8 cellular contexts compared by ENCODE assay signal in genomic region chr16:80466024-80466986, GRCh38.
DNase-seq lines count a peak whose midpoint lies in the region; ATAC-seq and TF ChIP-seq lines count a peak whose summit lies in the region.

No MANE protein-coding gene starts in this region.

- WGBS in liver: 23% methylated on average over 24 of the region's 24 CpGs

- H3K27me3 ChIP-seq in liver (ENCODE audit: control insufficient read depth in 4 of 4, insufficient read depth in 4 of 4, low read length in 3 of 4): no peaks in the 10 kb centered on the region

- TF ChIP-seq CTCF in liver (IDR thresholded peaks at IDR 0.05; ENCODE audit: low read depth, low read length, missing input control): peak; percentile 93

- H3K4me3 ChIP-seq in liver (ENCODE audit: low read depth in 1 of 3, low read length in 3 of 3): peak overlapping the region in 1 of 3 donors; percentile 0

- peaks cover 0 to 8% (median 1%) of the 10 kb centered on the region in 4 donors for H3K9me3 ChIP-seq in liver (ENCODE audit: control insufficient read depth in 4 of 4, low read length in 3 of 4)

- DNase-seq in Right ventricle myocardium inferior (ENCODE audit: missing footprints) (no peak), cardiac septum (ENCODE audit: low spot score) (no peak), NCI-H2171 treated with DMSO at 0.1 percent for 48 hours (lab: John Stamatoyannopoulos, UW) (peak; percentile 30), dedifferentiated amniotic fluid mesenchymal stem cell (ENCODE audit: extremely low spot score) (peak; percentile 61)
- peak; percentile 74 for DNase-seq in activated CD4-positive, alpha-beta T cell treated with anti-CD3 and anti-CD28 coated beads for 48 hours
- peak; percentile 13 to 31 (median 20) for DNase-seq in stimulated activated CD4-positive, alpha-beta T cell treated with anti-CD3 and anti-CD28 coated beads, TNF-alpha, amount 100 ng/mL, for 1 hour (ENCODE audit: low read depth in 3 of 3, low spot score in 1 of 3)

- intact Hi-C loops in Right ventricle myocardium inferior (cut with DNase I) (no loop called here), cardiac septum (cut with DNase I) (no loop called here)

- peak; percentile 99 to 100 for TF ChIP-seq RAD21 in liver (IDR thresholded peaks at IDR 0.05)

- peak overlapping the region; percentile 5 to 43 for H3K9ac ChIP-seq in liver (ENCODE audit: low read depth in 1 of 2, low read length in 2 of 2)

- peaks cover 5 to 49% (median 38%) of the 10 kb centered on the region in 4 donors for H3K4me1 ChIP-seq in liver (ENCODE audit: control insufficient read depth in 4 of 4, insufficient read depth in 4 of 4, low read length in 3 of 4)

- H3K27ac ChIP-seq in liver (ENCODE audit: low read depth in 1 of 2, low read length in 2 of 2): peak overlapping the region in 1 of 2 donors; percentile 11

- ATAC-seq in Right ventricle myocardium inferior (peak; percentile 69), HG02973 (IDR thresholded peaks at IDR 0.05; ENCODE audit: unreplicated experiment) (peak; percentile 78)

- H3K36me3 ChIP-seq in liver (ENCODE audit: control insufficient read depth in 4 of 4, insufficient read depth in 3 of 4, low read depth in 1 of 4, low read length in 3 of 4): no peaks in the 10 kb centered on the region

TF ChIP-seq in liver, 16 proteins besides CTCF, POLR2A, EP300 and RAD21:
- no peak for TF ChIP-seq EGR1 (IDR thresholded peaks at IDR 0.05; ENCODE audit: low read depth in 2 of 2)
- peak; percentile 48 for TF ChIP-seq YY1 (IDR thresholded peaks at IDR 0.05)
- no peak for TF ChIP-seq NR2F2 (IDR thresholded peaks at IDR 0.05)
- TF ChIP-seq MAX (IDR thresholded peaks at IDR 0.05): no peak
- no peak for TF ChIP-seq SP1 (IDR thresholded peaks at IDR 0.05)
- TF ChIP-seq RXRA (IDR thresholded peaks at IDR 0.05): peak in 1 of 2 donors; percentile 57
- no peak for TF ChIP-seq JUND (IDR thresholded peaks at IDR 0.05)
- TF ChIP-seq HNF4A (conservative IDR thresholded peaks at IDR 0.05): peak in 1 of 2 donors; percentile 41
- no peak for TF ChIP-seq REST (IDR thresholded peaks at IDR 0.05)
- TF ChIP-seq ATF3 (IDR thresholded peaks at IDR 0.05): no peak

Comparison
In these comparisons a context has a peak if more than half of its experiments do, and no peak if none do; other contexts are left out.
1. DNase-seq: peak in NCI-H2171 treated with DMSO at 0.1 percent for 48 hours (single experiment), activated CD4-positive, alpha-beta T cell treated with anti-CD3 and anti-CD28 coated beads for 48 hours (single experiment), dedifferentiated amniotic fluid mesenchymal stem cell (single experiment) and stimulated activated CD4-positive, alpha-beta T cell treated with anti-CD3 and anti-CD28 coated beads, TNF-alpha, amount 100 ng/mL, for 1 hour (3 of 3); none in Right ventricle myocardium inferior (single experiment) and cardiac septum (single experiment).